ENCODE assay signal across 27 cellular contexts in the genomic region with DNA sequence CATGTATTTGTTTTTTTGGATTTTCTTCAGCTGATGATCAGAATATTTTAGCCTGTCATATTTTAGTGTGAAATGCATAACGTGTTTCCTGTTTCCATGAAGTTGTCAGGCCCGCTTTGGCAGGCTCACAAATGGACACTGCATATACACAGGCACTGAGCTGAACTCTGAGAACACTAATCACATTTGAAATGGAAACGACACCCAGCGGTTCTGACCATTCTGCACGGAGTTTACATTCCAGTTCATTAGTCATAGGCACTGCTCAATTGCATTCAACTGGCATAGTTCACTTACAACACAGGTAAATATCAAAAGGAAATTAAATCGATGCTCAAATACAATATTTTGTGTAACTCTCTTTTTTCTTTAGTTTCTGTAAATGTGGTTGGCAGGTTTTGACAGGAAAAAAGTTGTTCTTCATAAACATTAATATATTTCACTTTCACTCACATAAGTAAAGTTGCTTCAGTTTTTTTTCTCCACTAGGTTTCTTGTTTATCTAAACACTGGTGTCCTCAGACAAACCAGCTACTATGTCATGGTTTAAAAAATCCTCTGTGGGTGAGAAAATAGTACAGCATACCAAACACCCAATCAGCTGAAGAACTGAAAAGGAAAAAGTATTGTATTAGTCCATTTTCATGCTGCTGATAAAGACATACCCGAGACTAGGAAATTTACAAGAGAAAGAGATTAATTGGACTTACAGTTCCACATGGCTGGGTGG.
A peak's percentile ranks its signal among the peaks of the same experiment; 100 is the strongest.
DNase-seq lines count a peak whose midpoint lies in the region; ATAC-seq, FAIRE-seq and TF ChIP-seq lines count a peak whose summit lies in the region.
"Had no signal": no experiment of that assay in that cellular context is flagged by ENCODE, and none has a peak within 500 bp of the region (broad histone marks: within the 10 kb centered on the region; RNA-seq: fewer than 3 reads in every experiment).

No MANE protein-coding gene starts in this region.

- H3K4me1 Mint-ChIP-seq in activated T-cell treated with anti-CD3 and anti-CD28 coated beads, Interleukin-2, amount 50 U/mL, for 4 hours (ENCODE audit: low read depth) = no peaks in the 10 kb centered on the region
- no peaks in the 10 kb centered on the region for H3K4me1 Mint-ChIP-seq in glutamatergic neuron (ENCODE audit: low read depth, unreplicated experiment)
- H3K4me1 Mint-ChIP-seq: activated naive CD8-positive, alpha-beta T cell treated with anti-CD3 and anti-CD28 coated beads, Interleukin-2, amount 10 ng/mL, durations not matched to agents 7 days and 5 days; CD4-positive, CD25-positive, alpha-beta regulatory T cell had no signal

- DNase-seq in H4 (ENCODE audit: low spot score) (peak; percentile 89), PC-3 (peak; percentile 91), choroid plexus epithelial cell (ENCODE audit: low read depth) (peak; percentile 5), myocyte (ENCODE audit: low read depth) (peak; percentile 18), D721Med (ENCODE audit: insufficient read length, low spot score) (no peak), glutamatergic neuron (no peak)
- DNase-seq in activated T-cell treated with anti-CD3 and anti-CD28 coated beads, Interleukin-2, amount 50 U/mL, for 4 hours = no peak
- DNase-seq: activated CD4-positive, alpha-beta T cell treated with anti-CD3 and anti-CD28 coated beads for 48 hours; activated naive CD8-positive, alpha-beta T cell treated with anti-CD3 and anti-CD28 coated beads, Interleukin-2, amount 10 ng/mL, durations not matched to agents 7 days and 5 days; CD4-positive, CD25-positive, alpha-beta regulatory T cell; dorsolateral prefrontal cortex; GM23248; left lung; midbrain; MM.1S; NCI-H1436; NCI-H2171; psoas muscle; stimulated activated CD4-positive, alpha-beta T cell treated with anti-CD3 and anti-CD28 coated beads, Interleukin-2, amount 100 ng/mL, for 48 hours; stimulated activated naive CD8-positive, alpha-beta T cell treated with anti-CD3 and anti-CD28 coated beads, Interleukin-15, Interleukin-2, amounts not matched to agents 100 U/mL and 50 U/mL, for 24 hours; thyroid gland had no signal

- no peaks in the 10 kb centered on the region for H3K27me3 ChIP-seq in PC-3 (ENCODE audit: low read length)
- H3K27me3 ChIP-seq: dorsolateral prefrontal cortex, left lung, thyroid gland had no signal

- BruUV-seq in PC-3 (replicated peaks; lab: Mats Ljungman, UMichigan) = no TSS peak

- no peaks in the 10 kb centered on the region for H3K36me3 Mint-ChIP-seq in activated T-cell treated with anti-CD3 and anti-CD28 coated beads, Interleukin-2, amount 50 U/mL, for 4 hours (ENCODE audit: insufficient read depth)
- peaks cover 14% of the 10 kb centered on the region for H3K36me3 Mint-ChIP-seq in glutamatergic neuron (ENCODE audit: unreplicated experiment)
- H3K36me3 Mint-ChIP-seq: activated naive CD8-positive, alpha-beta T cell treated with anti-CD3 and anti-CD28 coated beads, Interleukin-2, amount 10 ng/mL, durations not matched to agents 7 days and 5 days; CD4-positive, CD25-positive, alpha-beta regulatory T cell had no signal

- H3K9me2 ChIP-seq in PC-3 (replicated peaks; ENCODE audit: low read length) = no peaks in the 10 kb centered on the region

- no peaks in the 10 kb centered on the region for H3K36me3 ChIP-seq in PC-3 (ENCODE audit: low read depth, low read length)
- H3K36me3 ChIP-seq: left lung, thyroid gland had no signal

- POLR2A ChIA-PET in PC-3 (lab: Charles Lee; ENCODE audit: unreplicated experiment) = no interaction called here

- H3K27me3 Mint-ChIP-seq in activated T-cell treated with anti-CD3 and anti-CD28 coated beads, Interleukin-2, amount 50 U/mL, for 4 hours (ENCODE audit: low read depth) = peaks cover 4% of the 10 kb centered on the region
- no peaks in the 10 kb centered on the region for H3K27me3 Mint-ChIP-seq in glutamatergic neuron (ENCODE audit: unreplicated experiment)
- H3K27me3 Mint-ChIP-seq: activated naive CD8-positive, alpha-beta T cell treated with anti-CD3 and anti-CD28 coated beads, Interleukin-2, amount 10 ng/mL, durations not matched to agents 7 days and 5 days; CD4-positive, CD25-positive, alpha-beta regulatory T cell had no signal

- H3K4me3 Mint-ChIP-seq in activated T-cell treated with anti-CD3 and anti-CD28 coated beads, Interleukin-2, amount 50 U/mL, for 4 hours = no peak overlapping the region
- no peak overlapping the region for H3K4me3 Mint-ChIP-seq in glutamatergic neuron (ENCODE audit: unreplicated experiment)
- H3K4me3 Mint-ChIP-seq: activated naive CD8-positive, alpha-beta T cell treated with anti-CD3 and anti-CD28 coated beads, Interleukin-2, amount 10 ng/mL, durations not matched to agents 7 days and 5 days; CD4-positive, CD25-positive, alpha-beta regulatory T cell; nephron had no signal

- peaks cover 15% of the 10 kb centered on the region; the same call in 1 of the 2 replicates for H3K4me1 ChIP-seq in PC-3 (ENCODE audit: insufficient read depth, low read length)
- H3K4me1 ChIP-seq: psoas muscle had no signal

- H3K79me2 ChIP-seq in PC-3 (ENCODE audit: low read length) = no peaks in the 10 kb centered on the region

- no peak for FAIRE-seq in D721Med (lab: Jason Lieb, UNC)
- FAIRE-seq: GM12892, GM19239 had no signal

- H3F3A ChIP-seq in PC-3 (ENCODE audit: low read length, unreplicated experiment) = no peaks in the 10 kb centered on the region

- peak overlapping the region; percentile 15; the same call in 1 of the 2 replicates for H3K4me2 ChIP-seq in PC-3 (ENCODE audit: low read length)

- no peak overlapping the region for H3K9ac ChIP-seq in PC-3 (ENCODE audit: low read length)
- H3K9ac ChIP-seq: GM23248 had no signal

- H3K4me3 ChIP-seq in PC-3 (ENCODE audit: low read length) (no peak overlapping the region), choroid plexus epithelial cell (ENCODE audit: low read depth, low read length) (no peak overlapping the region)
- H3K4me3 ChIP-seq: dorsolateral prefrontal cortex, GM23248, left lung, psoas muscle, skin epidermis, thyroid gland had no signal

- H4K20me1 ChIP-seq in PC-3 (ENCODE audit: low read length) = no peaks in the 10 kb centered on the region

- H3K9me3 ChIP-seq in PC-3 (ENCODE audit: low read length) = no peaks in the 10 kb centered on the region
- H3K9me3 ChIP-seq: left lung, psoas muscle, thyroid gland had no signal

- intact Hi-C loops in PC-3 (cut with micrococcal nuclease) = no loop called here

- peak; percentile 97 for ATAC-seq in PC-3
- no peak for ATAC-seq in activated T-cell treated with anti-CD3 and anti-CD28 coated beads, Interleukin-2, amount 50 U/mL, for 4 hours
- ATAC-seq in HG03469 (IDR thresholded peaks at IDR 0.05; ENCODE audit: unreplicated experiment) = no peak
- ATAC-seq: left lung; psoas muscle; stimulated activated naive CD8-positive, alpha-beta T cell treated with anti-CD3 and anti-CD28 coated beads, Interleukin-15, Interleukin-2, amounts not matched to agents 100 U/mL and 50 U/mL, for 24 hours had no signal

- peak; percentile 35; the same call in 1 of the 2 replicates for TF ChIP-seq CTCF in PC-3 (conservative IDR thresholded peaks at IDR 0.05; ENCODE audit: low read depth, low read length)
- no peak for TF ChIP-seq CTCF in choroid plexus epithelial cell (conservative IDR thresholded peaks at IDR 0.05; ENCODE audit: low read depth, low read length)
- no peak for TF ChIP-seq CTCF in D721Med (IDR thresholded peaks at IDR 0.05; ENCODE audit: insufficient read depth, missing control alignments)
- TF ChIP-seq CTCF in glutamatergic neuron (IDR thresholded peaks at IDR 0.05; ENCODE audit: partially characterized antibody, unreplicated experiment) = no peak

- no peak overlapping the region for H2AFZ ChIP-seq in PC-3 (ENCODE audit: low read length)
- H2AFZ ChIP-seq: GM23248 had no signal

- H3K27ac Mint-ChIP-seq in glutamatergic neuron (ENCODE audit: unreplicated experiment) = no peak overlapping the region
- H3K27ac Mint-ChIP-seq: activated naive CD8-positive, alpha-beta T cell treated with anti-CD3 and anti-CD28 coated beads, Interleukin-2, amount 10 ng/mL, durations not matched to agents 7 days and 5 days; CD4-positive, CD25-positive, alpha-beta regulatory T cell; nephron had no signal

- no peak overlapping the region for H3K27ac ChIP-seq in PC-3 (ENCODE audit: low read length)
- H3K27ac ChIP-seq: epithelial cell of prostate, GM23248, left lung, psoas muscle, skin epidermis, thyroid gland had no signal

- H3K9me3 Mint-ChIP-seq in activated T-cell treated with anti-CD3 and anti-CD28 coated beads, Interleukin-2, amount 50 U/mL, for 4 hours = peaks cover 3% of the 10 kb centered on the region
- H3K9me3 Mint-ChIP-seq in glutamatergic neuron (ENCODE audit: unreplicated experiment) = no peaks in the 10 kb centered on the region
- H3K9me3 Mint-ChIP-seq: activated naive CD8-positive, alpha-beta T cell treated with anti-CD3 and anti-CD28 coated beads, Interleukin-2, amount 10 ng/mL, durations not matched to agents 7 days and 5 days; nephron had no signal

- CTCF ChIA-PET in PC-3 (lab: Charles Lee) = interaction anchor here (0.6 kb wide), 1 partner anchor 282 kb away, joined by 5 read pairs; no protein-coding TSS in a partner anchor

Comparison
In these comparisons a context has a peak if more than half of its experiments do, and no peak if none do; other contexts are left out.
1. DNase-seq: peak in H4 (single experiment), PC-3 (single experiment), choroid plexus epithelial cell (single experiment) and myocyte (single experiment); none in D721Med (single experiment), activated T-cell treated with anti-CD3 and anti-CD28 coated beads, Interleukin-2, amount 50 U/mL, for 4 hours (single experiment) and glutamatergic neuron (single experiment).